In the genomic region with DNA sequence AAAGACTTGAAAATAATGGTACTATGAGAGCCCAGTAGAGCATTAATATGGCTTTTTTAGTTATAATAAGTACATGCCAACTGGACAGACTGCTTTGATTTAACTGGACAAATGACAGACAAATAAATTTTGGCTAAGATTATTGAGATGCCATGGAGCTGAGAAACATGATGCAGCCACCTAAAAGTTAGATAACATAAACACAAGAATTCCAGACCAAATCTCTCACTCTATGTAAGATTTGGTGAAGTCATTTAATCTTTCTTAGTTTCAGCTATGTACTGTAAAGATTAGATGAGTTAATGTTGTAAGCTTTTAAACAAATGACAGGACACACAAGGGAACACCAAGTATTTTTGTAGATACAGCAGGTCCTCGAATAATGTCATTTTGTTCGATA, we compare ENCODE assay signal across 23 cellular contexts.
"Had no signal": no experiment of that assay in that cellular context is flagged by ENCODE, and none has a peak within 500 bp of the region (broad histone marks: within the 10 kb centered on the region; RNA-seq: fewer than 3 reads in every experiment).

No MANE protein-coding gene starts in this region.

- H3K27me3 Mint-ChIP-seq: activated B cell treated with CpG ODN at 0.5 μM for 24 hours; activated CD4-positive, alpha-beta memory T cell treated with anti-CD3 and anti-CD28 coated beads, Interleukin-2, amount 10 ng/mL, durations not matched to agents 7 days and 5 days; activated naive CD8-positive, alpha-beta T cell treated with anti-CD3 and anti-CD28 coated beads, Interleukin-2, amount 10 ng/mL, durations not matched to agents 7 days and 5 days; central memory CD8-positive, alpha-beta T cell; natural killer cell treated with Interleukin-12 subunit alpha and Interleukin-12 subunit beta and Interleukin-15 and Interleukin-18, amount 100 ng/mL, for 72 hours; T-cell had no signal

- H3K4me1 Mint-ChIP-seq: activated B cell treated with CpG ODN at 0.5 μM for 24 hours; activated CD4-positive, alpha-beta memory T cell treated with anti-CD3 and anti-CD28 coated beads, Interleukin-2, amount 10 ng/mL, durations not matched to agents 7 days and 5 days; activated naive CD8-positive, alpha-beta T cell treated with anti-CD3 and anti-CD28 coated beads, Interleukin-2, amount 10 ng/mL, durations not matched to agents 7 days and 5 days; central memory CD8-positive, alpha-beta T cell; T-cell had no signal

- ATAC-seq: heart right ventricle; left cardiac atrium; lower lobe of right lung; natural killer cell treated with Interleukin-12 subunit alpha and Interleukin-12 subunit beta and Interleukin-15 and Interleukin-18, amount 100 ng/mL, for 72 hours; T-cell; upper lobe of right lung had no signal

- DNase-seq: activated B cell treated with CpG ODN at 0.5 μM for 24 hours; activated CD4-positive, alpha-beta memory T cell treated with anti-CD3 and anti-CD28 coated beads, Interleukin-2, amount 10 ng/mL, durations not matched to agents 7 days and 5 days; activated CD4-positive, alpha-beta T cell treated with anti-CD3 and anti-CD28 coated beads for 4 hours; activated naive CD4-positive, alpha-beta T cell treated with Interleukin-2 at 50 U/mL for 16 hours; activated naive CD8-positive, alpha-beta T cell treated with anti-CD3 and anti-CD28 coated beads, Interleukin-2, amount 10 ng/mL, durations not matched to agents 7 days and 5 days; activated T-cell treated with anti-CD3 and anti-CD28 coated beads, Interleukin-2, amount 50 U/mL, for 1 hour; anterior cingulate cortex; colonic mucosa; heart right ventricle; left cardiac atrium; lower lobe of right lung; stimulated activated CD4-positive, alpha-beta T cell treated with anti-CD3 and anti-CD28 coated beads, Interleukin-12 subunit alpha, Interleukin-12 subunit beta, amount 100 ng/mL, for 4 hours; stimulated activated CD4-positive, alpha-beta T cell treated with anti-CD3 and anti-CD28 coated beads, Interleukin-1b, Interleukin-23, amount 100 ng/mL, for 48 hours; stimulated activated CD8-positive, alpha-beta memory T cell treated with anti-CD3 and anti-CD28 coated beads, Interleukin-4, amount 100 ng/mL, for 48 hours; stimulated activated naive CD4-positive, alpha-beta T cell; T-cell; upper lobe of right lung had no signal

- H3K27ac Mint-ChIP-seq: activated B cell treated with CpG ODN at 0.5 μM for 24 hours; activated CD4-positive, alpha-beta memory T cell treated with anti-CD3 and anti-CD28 coated beads, Interleukin-2, amount 10 ng/mL, durations not matched to agents 7 days and 5 days; activated naive CD8-positive, alpha-beta T cell treated with anti-CD3 and anti-CD28 coated beads, Interleukin-2, amount 10 ng/mL, durations not matched to agents 7 days and 5 days; activated T-helper 2 cell treated with anti-CD3 and anti-CD28 coated beads, Interferon-gamma antibody, Interleukin-2, Interleukin-4, amounts not matched to agents 10 μg/mL and 5 μg/mL and 100 μg/mL, durations not matched to agents 14 hours and 24 hours and 36 hours; natural killer cell treated with Interleukin-12 subunit alpha and Interleukin-12 subunit beta and Interleukin-15 and Interleukin-18, amount 100 ng/mL, for 72 hours; T-cell had no signal

- H3K9me3 ChIP-seq: colonic mucosa, heart right ventricle, lower lobe of right lung, neutrophil, upper lobe of right lung had no signal

- H3K27me3 ChIP-seq: colonic mucosa, heart right ventricle, neutrophil, upper lobe of right lung had no signal

- H3K4me3 Mint-ChIP-seq: activated B cell treated with CpG ODN at 0.5 μM for 24 hours; activated CD4-positive, alpha-beta memory T cell treated with anti-CD3 and anti-CD28 coated beads, Interleukin-2, amount 10 ng/mL, durations not matched to agents 7 days and 5 days; activated naive CD8-positive, alpha-beta T cell treated with anti-CD3 and anti-CD28 coated beads, Interleukin-2, amount 10 ng/mL, durations not matched to agents 7 days and 5 days; central memory CD8-positive, alpha-beta T cell; natural killer cell treated with Interleukin-12 subunit alpha and Interleukin-12 subunit beta and Interleukin-15 and Interleukin-18, amount 100 ng/mL, for 72 hours; T-cell had no signal

- H3K36me3 Mint-ChIP-seq: activated naive CD8-positive, alpha-beta T cell treated with anti-CD3 and anti-CD28 coated beads, Interleukin-2, amount 10 ng/mL, durations not matched to agents 7 days and 5 days; T-cell had no signal

- H3K4me3 ChIP-seq: colonic mucosa, heart right ventricle, lower lobe of right lung, upper lobe of right lung had no signal

- H3K36me3 ChIP-seq: colonic mucosa, heart right ventricle, lower lobe of right lung, neutrophil, upper lobe of right lung had no signal

- H3K27ac ChIP-seq: colonic mucosa, heart right ventricle, lower lobe of right lung, neutrophil, parathyroid adenoma, upper lobe of right lung had no signal

- H3K4me1 ChIP-seq: colonic mucosa, lower lobe of right lung, parathyroid adenoma, upper lobe of right lung had no signal

- FAIRE-seq: islet of Langerhans had no signal
